Comparison of ENCODE assay signal across 8 cellular contexts in the genomic region with DNA sequence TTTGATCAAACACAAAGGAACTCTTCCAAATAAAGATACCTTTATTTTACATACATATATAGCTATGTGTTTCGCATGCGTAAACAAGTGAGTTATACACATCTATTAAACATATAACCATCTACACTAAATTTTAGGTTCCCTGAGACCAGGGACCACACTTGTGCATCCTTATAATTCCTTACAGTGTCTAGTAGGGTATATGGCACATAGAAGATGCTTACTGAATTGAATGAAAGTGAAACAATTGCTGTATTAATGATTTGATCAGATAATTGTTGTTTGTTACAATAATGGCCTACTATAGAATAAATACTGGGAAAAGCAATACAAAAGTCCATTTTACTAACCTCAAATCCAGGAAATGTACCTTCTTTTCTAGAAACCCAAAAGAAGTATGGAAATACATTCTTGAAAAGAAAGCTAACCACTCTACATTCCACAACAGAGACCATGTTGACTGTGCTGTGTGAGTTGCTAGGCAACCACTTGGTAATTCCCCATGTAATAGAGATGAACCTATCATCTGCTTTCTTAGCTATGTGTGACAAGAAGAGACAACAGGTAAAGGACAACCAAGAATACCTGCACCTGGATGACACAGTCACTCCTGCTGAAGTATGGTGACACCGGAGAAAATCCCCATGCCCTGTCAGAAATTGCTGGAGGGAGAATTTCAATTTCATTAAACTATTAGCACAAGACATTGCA. TPM values are rescaled to one million over a fixed set of nuclear protein-coding genes. Genes with fewer than 3 reads are reported as not detected.
DNase-seq lines count a peak whose midpoint lies in the region; ATAC-seq and TF ChIP-seq lines count a peak whose summit lies in the region.
"Had no signal": no experiment of that assay in that cellular context is flagged by ENCODE, and none has a peak within 500 bp of the region (broad histone marks: within the 10 kb centered on the region; RNA-seq: fewer than 3 reads in every experiment).

No MANE protein-coding gene starts in this region.

- peaks cover 22 to 27% of the 10 kb centered on the region in 2 experiments for H3K4me1 ChIP-seq in HCT116 (ENCODE audit: control insufficient read depth in 1 of 2, insufficient read depth in 2 of 2, low read length in 2 of 2)
- H3K4me1 ChIP-seq in mesodermal cell (ENCODE audit: control insufficient read depth, insufficient read depth, low read length, poor library complexity, severe bottlenecking), result peaks cover 17% of the 10 kb centered on the region
- peaks cover 6% of the 10 kb centered on the region for H3K4me1 ChIP-seq in mucosa of descending colon (ENCODE audit: low read depth)

- ATAC-seq in GM18498 (IDR thresholded peaks at IDR 0.05; ENCODE audit: unreplicated experiment), result peak; percentile 64
- peak; percentile 48; the same call in 1 of the 2 replicates for ATAC-seq in HCT116
- ATAC-seq in T-cell (replicated peaks in 1 of 4), result peak in 3 of 4 experiments; percentile 48 to 98 (median 75)
- ATAC-seq in mucosa of descending colon, result no peak

- no peak for TF ChIP-seq RAD21 in HCT116 (IDR thresholded peaks at IDR 0.05; ENCODE audit: low read depth)

- no peaks in the 10 kb centered on the region for H4K20me1 ChIP-seq in HCT116 (ENCODE audit: insufficient read depth)

- H3K27ac ChIP-seq in HCT116 (ENCODE audit: low read depth, low read length) (no peak overlapping the region), mesodermal cell (ENCODE audit: low read depth, low read length, severe bottlenecking) (peak overlapping the region; percentile 94)
- H3K27ac ChIP-seq: SK-N-MC had no signal

- DNase-seq in HCT116 (ENCODE audit: low read depth, low spot score), result no peak
- DNase-seq in T-cell, result peak in 6 of 34 experiments; percentile 17 to 44 (median 21)
- no peak for DNase-seq in NCI-H2029 (lab: John Stamatoyannopoulos, UW)
- no peak for DNase-seq in mucosa of descending colon
- no peak for DNase-seq in MV-4-11 (lab: John Stamatoyannopoulos, UW)

- no TSS peak for BruUV-seq in HCT116 (replicated peaks; lab: Mats Ljungman, UMichigan)

- no peaks in the 10 kb centered on the region for H3K79me2 ChIP-seq in HCT116 (ENCODE audit: insufficient read depth, low read length)

- no peak overlapping the region for H3K4me3 Mint-ChIP-seq in T-cell

- no peak overlapping the region for H2AFZ ChIP-seq in HCT116 (ENCODE audit: low read depth, low read length, poor library complexity, severe bottlenecking)

- POLR2A ChIA-PET in HCT116 (lab: Charles Lee) (interaction anchor here (1.8 kb wide), 1 partner anchor 14 kb away, joined by 6 read pairs; no protein-coding TSS in a partner anchor), T-cell (lab: Charles Lee) (interaction anchor here in 1 of 2 donors (0.7 kb wide), 1 partner anchor 633 kb away, joined by 4 read pairs; no protein-coding TSS in a partner anchor)

- H3K27me3 ChIP-seq in HCT116 (ENCODE audit: insufficient read depth, low read length), result no peaks in the 10 kb centered on the region

- TF ChIP-seq CTCF in HCT116 (IDR thresholded peaks at IDR 0.05 in 2 of 3, conservative IDR thresholded peaks at IDR 0.05 in 1 of 3; ENCODE audit: borderline replicate concordance in 1 of 3, insufficient read depth in 1 of 3, low read depth in 2 of 3, low read length in 2 of 3), result no peak
- TF ChIP-seq CTCF in mucosa of descending colon (IDR thresholded peaks at IDR 0.05), result no peak

- no peaks in the 10 kb centered on the region for H3K9me2 ChIP-seq in HCT116 (ENCODE audit: insufficient read depth)

- RAD21 ChIA-PET in HCT116 (lab: Charles Lee; ENCODE audit: low non-redundant PET in 1 of 2, low total read pairs in 2 of 2, uncharacterized antibody in 2 of 2, unreplicated experiment in 2 of 2), result interaction anchor here in 1 of 2 experiments (1.1 to 1.3 kb wide), 2 partner anchors 9 to 14 kb away, joined by 4 read pairs; no protein-coding TSS in a partner anchor

- H3K9me3 Mint-ChIP-seq in T-cell, result peaks cover 0 to 5% (median 3%) of the 10 kb centered on the region in 3 donors

- peaks cover 4 to 11% (median 7%) of the 10 kb centered on the region in 3 donors for H3K4me1 Mint-ChIP-seq in T-cell

- no peak overlapping the region for H3K27ac Mint-ChIP-seq in T-cell

- H3K9me3 ChIP-seq in HCT116 (ENCODE audit: control insufficient read depth in 1 of 2, insufficient read depth in 1 of 2, low read depth in 1 of 2, low read length in 2 of 2) (0 out of 4 replicates have a peak, but pooled peaks cover 3 to 4% of the 10 kb centered on the region in 2 experiments), mesodermal cell (ENCODE audit: control insufficient read depth, low read length) (peaks cover 2% of the 10 kb centered on the region), mucosa of descending colon (peaks cover 7% of the 10 kb centered on the region)

- no peak for TF ChIP-seq POLR2A in HCT116 (IDR thresholded peaks at IDR 0.05; ENCODE audit: borderline replicate concordance, extremely low read depth, insufficient read depth, insufficient read length)

- H3K36me3 Mint-ChIP-seq in T-cell, result no peaks in the 10 kb centered on the region

- CTCF ChIA-PET in HCT116 (lab: Charles Lee) (interaction anchor here (0.7 to 2.6 kb wide), 7 partner anchors 8 to 214 kb away, joined by 3 to 10 read pairs (median 5); no protein-coding TSS in a partner anchor), T-cell (lab: Charles Lee) (interaction anchor here (0.6 to 3.9 kb wide), 11 partner anchors 9 to 253 kb away, joined by 3 to 18 read pairs (median 4); no protein-coding TSS in a partner anchor)

- intact Hi-C loops in HCT116 (cut with micrococcal nuclease) (no loop called here), mucosa of descending colon (cut with DNase I, micrococcal nuclease) (no loop called here)

- WGBS in mesodermal cell (ENCODE audit: insufficient coverage in 2 of 2), 2 experiments, result no CpG with 5 or more reads among the region's 3 CpGs

- H3K4me2 ChIP-seq in HCT116 (ENCODE audit: low read length), result no peak overlapping the region

- no peaks in the 10 kb centered on the region for H3K36me3 ChIP-seq in HCT116 (ENCODE audit: control insufficient read depth in 1 of 2, insufficient read depth in 2 of 2, low read length in 2 of 2)
- H3K36me3 ChIP-seq in mesodermal cell (ENCODE audit: control insufficient read depth, insufficient read depth, low read length), result no peaks in the 10 kb centered on the region
- no peaks in the 10 kb centered on the region for H3K36me3 ChIP-seq in mucosa of descending colon (ENCODE audit: low read depth)

- no peaks in the 10 kb centered on the region for H3K27me3 Mint-ChIP-seq in T-cell

- no peak overlapping the region for H3K9ac ChIP-seq in HCT116 (ENCODE audit: low read length)

- no peak overlapping the region for H3K4me3 ChIP-seq in HCT116 (replicated peaks in 1 of 2; ENCODE audit: low read depth in 1 of 2, low read length in 2 of 2)
- H3K4me3 ChIP-seq in mesodermal cell (ENCODE audit: extremely low read depth, insufficient read depth, low read length, poor library complexity, severe bottlenecking), result no peak overlapping the region
- no peak overlapping the region for H3K4me3 ChIP-seq in mucosa of descending colon
- H3K4me3 ChIP-seq: SK-N-MC had no signal

TF ChIP-seq in HCT116, 20 proteins besides CTCF, POLR2A, EP300 and RAD21 (continues in another document):
- no peak for TF ChIP-seq SIN3A (IDR thresholded peaks at IDR 0.05; ENCODE audit: low read depth)
- no peak for TF ChIP-seq EZH2phosphoT487 (IDR thresholded peaks at IDR 0.05; ENCODE audit: borderline replicate concordance)
- TF ChIP-seq, protein P1, sequence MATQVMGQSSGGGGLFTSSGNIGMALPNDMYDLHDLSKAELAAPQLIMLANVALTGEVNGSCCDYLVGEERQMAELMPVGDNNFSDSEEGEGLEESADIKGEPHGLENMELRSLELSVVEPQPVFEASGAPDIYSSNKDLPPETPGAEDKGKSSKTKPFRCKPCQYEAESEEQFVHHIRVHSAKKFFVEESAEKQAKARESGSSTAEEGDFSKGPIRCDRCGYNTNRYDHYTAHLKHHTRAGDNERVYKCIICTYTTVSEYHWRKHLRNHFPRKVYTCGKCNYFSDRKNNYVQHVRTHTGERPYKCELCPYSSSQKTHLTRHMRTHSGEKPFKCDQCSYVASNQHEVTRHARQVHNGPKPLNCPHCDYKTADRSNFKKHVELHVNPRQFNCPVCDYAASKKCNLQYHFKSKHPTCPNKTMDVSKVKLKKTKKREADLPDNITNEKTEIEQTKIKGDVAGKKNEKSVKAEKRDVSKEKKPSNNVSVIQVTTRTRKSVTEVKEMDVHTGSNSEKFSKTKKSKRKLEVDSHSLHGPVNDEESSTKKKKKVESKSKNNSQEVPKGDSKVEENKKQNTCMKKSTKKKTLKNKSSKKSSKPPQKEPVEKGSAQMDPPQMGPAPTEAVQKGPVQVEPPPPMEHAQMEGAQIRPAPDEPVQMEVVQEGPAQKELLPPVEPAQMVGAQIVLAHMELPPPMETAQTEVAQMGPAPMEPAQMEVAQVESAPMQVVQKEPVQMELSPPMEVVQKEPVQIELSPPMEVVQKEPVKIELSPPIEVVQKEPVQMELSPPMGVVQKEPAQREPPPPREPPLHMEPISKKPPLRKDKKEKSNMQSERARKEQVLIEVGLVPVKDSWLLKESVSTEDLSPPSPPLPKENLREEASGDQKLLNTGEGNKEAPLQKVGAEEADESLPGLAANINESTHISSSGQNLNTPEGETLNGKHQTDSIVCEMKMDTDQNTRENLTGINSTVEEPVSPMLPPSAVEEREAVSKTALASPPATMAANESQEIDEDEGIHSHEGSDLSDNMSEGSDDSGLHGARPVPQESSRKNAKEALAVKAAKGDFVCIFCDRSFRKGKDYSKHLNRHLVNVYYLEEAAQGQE (IDR thresholded peaks at IDR 0.05; ENCODE audit: low read depth), result no peak
- TF ChIP-seq TCF7L2 (IDR thresholded peaks at IDR 0.05; ENCODE audit: borderline replicate concordance, extremely low read depth, insufficient read depth, insufficient read length), result no peak
- no peak for TF ChIP-seq MAX (IDR thresholded peaks at IDR 0.05)
- TF ChIP-seq CEBPB (IDR thresholded peaks at IDR 0.05; ENCODE audit: low read depth), result no peak

RNA-seq across cellular contexts. Expression of gene CIPC, which starts 11.9 kb away (rescaled TPM):
- total RNA-seq in HCT116 (2021; ENCODE audit: unreplicated experiment), result 20.6 TPM
- 7.4 and 8.7 TPM in 2 replicates for polyA plus RNA-seq in HCT116 (2012)
- 10 to 100 TPM in 3 of 5 donors, 1 to 10 TPM in 2; 8.4 to 14.0 (median 11.8) TPM for total RNA-seq in T-cell
- polyA plus RNA-seq in mesodermal cell (2013, experiment 1 of 2), result 11.6 TPM
- 12.0 TPM for polyA plus RNA-seq in mesodermal cell (2013, experiment 2 of 2)
- total RNA-seq in mucosa of descending colon, result 10 to 100 TPM; 45.7 to 84.9 (median 61.0) TPM

RNA-seq across cellular contexts. Expression of gene ZDHHC22, which starts 55.4 kb away (rescaled TPM):
- total RNA-seq in HCT116 (2021; ENCODE audit: unreplicated experiment) (0.10 TPM), T-cell (under 1 TPM in 1 of 5 donors, not detected in 4; 0.06 TPM), mucosa of descending colon (1 to 10 TPM in 1 of 3 donors, not detected in 2; 1.7 TPM)
- polyA plus RNA-seq in HCT116 (2012), result 0.04 and 0.13 TPM in 2 replicates
- polyA plus RNA-seq in mesodermal cell (2013, experiment 1 of 2), result 1.7 TPM
- 1.7 TPM for polyA plus RNA-seq in mesodermal cell (2013, experiment 2 of 2)

RNA-seq across cellular contexts. Expression of gene IRF2BPL, which starts 57.7 kb away (rescaled TPM):
- total RNA-seq in HCT116 (2021; ENCODE audit: unreplicated experiment) (74.6 TPM), T-cell (10 to 100 TPM; 32.6 to 50.4 (median 38.8) TPM), mucosa of descending colon (10 to 100 TPM; 15.1 to 74.1 (median 19.3) TPM)
- 47.4 and 49.8 TPM in 2 replicates for polyA plus RNA-seq in HCT116 (2012)
- 60.3 TPM for polyA plus RNA-seq in mesodermal cell (2013, experiment 1 of 2)
- polyA plus RNA-seq in mesodermal cell (2013, experiment 2 of 2), result 43.8 TPM
